In the genomic region with DNA sequence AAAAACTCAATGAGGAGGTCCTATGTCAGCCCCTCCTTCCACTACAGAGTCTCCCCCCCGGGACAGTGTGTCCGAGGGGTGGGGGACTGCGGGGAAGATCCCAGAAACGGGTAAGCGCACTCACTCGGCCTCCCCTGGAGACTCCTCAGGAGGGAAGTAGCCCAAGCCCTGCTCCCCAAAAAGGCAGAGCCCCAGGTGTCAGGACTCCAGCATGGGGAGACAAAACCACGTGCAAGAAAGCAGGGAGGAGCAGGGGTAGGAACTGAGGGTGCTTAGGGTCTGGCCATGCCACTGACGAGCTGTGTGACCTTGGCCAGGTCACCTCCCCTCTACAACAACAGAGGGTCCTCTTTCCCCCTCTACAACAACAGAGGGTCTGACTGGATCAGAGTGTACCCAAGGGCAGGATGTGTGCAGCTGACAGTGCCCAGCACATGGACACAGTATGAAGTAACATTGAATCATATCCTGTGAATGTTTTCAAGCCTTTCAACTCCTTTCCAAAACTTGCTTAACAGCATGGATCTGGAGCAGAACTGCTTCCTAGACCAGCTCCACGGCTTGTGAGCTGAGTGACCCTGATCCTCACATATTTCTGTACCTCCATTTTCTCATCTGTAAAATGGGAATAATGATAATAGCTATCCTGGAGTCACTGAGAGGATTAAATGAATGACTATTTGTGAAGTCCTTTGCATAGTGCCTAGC, we compare ENCODE assay signal across 11 cellular contexts. TPM values are rescaled to one million over a fixed set of nuclear protein-coding genes. Genes with fewer than 3 reads are reported as not detected.
DNase-seq lines count a peak whose midpoint lies in the region; ATAC-seq and TF ChIP-seq lines count a peak whose summit lies in the region.
"Had no signal": no experiment of that assay in that cellular context is flagged by ENCODE, and none has a peak within 500 bp of the region (broad histone marks: within the 10 kb centered on the region; RNA-seq: fewer than 3 reads in every experiment).

No MANE protein-coding gene starts in this region.

- H4K91ac ChIP-seq in IMR-90 (ENCODE audit: insufficient read depth, low read depth, low read length): peak overlapping the region; percentile 88

- no peak overlapping the region for H3K4me3 ChIP-seq in IMR-90 (ENCODE audit: insufficient read depth, low read depth, low read length)
- no peak overlapping the region for H3K4me3 ChIP-seq in brain microvascular endothelial cell (ENCODE audit: low read depth, low read length)
- H3K4me3 ChIP-seq: BLaER1 treated with 17β-estradiol and CSF1 and Interleukin-3, amounts not matched to agents 10 nM and 100 nM; heart right ventricle had no signal

- peak overlapping the region; percentile 45; the same call in 1 of the 2 replicates for H4K5ac ChIP-seq in IMR-90 (ENCODE audit: low read depth, low read length)

- peak overlapping the region; percentile 81 for H2AK5ac ChIP-seq in IMR-90 (ENCODE audit: low read depth, low read length)

- H2AFZ ChIP-seq in IMR-90 (replicated peaks; ENCODE audit: low read length, poor library complexity): peak overlapping the region; percentile 87

- no peak for TF ChIP-seq RAD21 in IMR-90 (IDR thresholded peaks at IDR 0.05; ENCODE audit: low read length)

- POLR2A ChIA-PET in IMR-90 (lab: Charles Lee; ENCODE audit: unreplicated experiment): interaction anchor here (0.9 kb wide), 1 partner anchor 49 kb away, joined by 8 read pairs; no protein-coding TSS in a partner anchor

- peak overlapping the region; percentile 85 for H2BK120ac ChIP-seq in IMR-90 (ENCODE audit: low read depth, low read length)

- peak overlapping the region; percentile 58 for H3K14ac ChIP-seq in IMR-90 (replicated peaks; ENCODE audit: low read depth, low read length)

- no peak for TF ChIP-seq POLR2A in IMR-90 (IDR thresholded peaks at IDR 0.05; ENCODE audit: low read depth, low read length)

- H2BK15ac ChIP-seq in IMR-90 (ENCODE audit: low read depth, low read length): 0 out of 3 replicates have a peak overlapping the region, but pooled peaks have one; percentile 63

- no peaks in the 10 kb centered on the region for H4K20me1 ChIP-seq in IMR-90 (ENCODE audit: insufficient read depth, low read length)

- TF ChIP-seq CTCF in IMR-90 (conservative IDR thresholded peaks at IDR 0.05; ENCODE audit: low read depth, low read length): no peak
- no peak for TF ChIP-seq CTCF in brain microvascular endothelial cell (IDR thresholded peaks at IDR 0.05; ENCODE audit: low read depth, low read length, missing control alignments)

- WGBS in IMR-90 (ENCODE audit: extremely low coverage in 2 of 2, insufficient read length in 1 of 2), 2 experiments: 83% methylated on average over 2 of the region's 9 CpGs; no CpG with 5 or more reads in 1 of the 2 experiments

- peak; percentile 58 for DNase-seq in AG08395 (ENCODE audit: low spot score)
- DNase-seq in IMR-90: peak; percentile 87
- peak; percentile 57 for DNase-seq in brain microvascular endothelial cell
- DNase-seq in iris pigment epithelial cell (ENCODE audit: low read depth): peak; percentile 87
- DNase-seq in NCI-H2227 treated with DMSO at 0.1 percent for 48 hours (lab: John Stamatoyannopoulos, UW): no peak
- DNase-seq in activated T-cell treated with anti-CD3 and anti-CD28 coated beads, Interleukin-2, amount 50 U/mL, for 1 hour: no peak
- DNase-seq: heart right ventricle had no signal

- H3K4me2 ChIP-seq in IMR-90 (ENCODE audit: low read depth, low read length): no peak overlapping the region

- H3K27me3 ChIP-seq in IMR-90 (ENCODE audit: control insufficient read depth, insufficient read depth, low read length) (peaks cover 3% of the 10 kb centered on the region; the same call in 1 of the 2 replicates), brain microvascular endothelial cell (replicated peaks) (no peaks in the 10 kb centered on the region)

- intact Hi-C loops in IMR-90 (cut with micrococcal nuclease): no loop called here

- H3K4me1 ChIP-seq in IMR-90 (ENCODE audit: control insufficient read depth, insufficient read depth, low read length): peaks cover 8% of the 10 kb centered on the region

- no peak overlapping the region; the same call in 1 of the 2 replicates for H3K9ac ChIP-seq in IMR-90 (ENCODE audit: low read depth, low read length)
- H3K9ac ChIP-seq: BLaER1 treated with 17β-estradiol and CSF1 and Interleukin-3, amounts not matched to agents 10 nM and 100 nM had no signal

- H3K9me3 ChIP-seq in IMR-90 (ENCODE audit: control insufficient read depth, insufficient read depth, low read length): no peaks in the 10 kb centered on the region
- H3K9me3 ChIP-seq: BLaER1 treated with 17β-estradiol and CSF1 and Interleukin-3, amounts not matched to agents 10 nM and 100 nM; heart right ventricle had no signal

- H3K18ac ChIP-seq in IMR-90 (ENCODE audit: low read depth, low read length): peak overlapping the region; percentile 45; the same call in 1 of the 2 replicates

- dilution Hi-C loops in IMR-90 (cut with HindIII; ENCODE audit: low sequenced_read_pairs, unreplicated experiment): no loop called here

- peak overlapping the region; percentile 21 to 86; a peak in 3 of 4 replicates for H4K8ac ChIP-seq in IMR-90 (ENCODE audit: low read depth in 2 of 2, low read length in 2 of 2)

- peaks cover 0 to 3% of the 10 kb centered on the region in 2 experiments; a peak in 1 of 4 replicates for H3K79me1 ChIP-seq in IMR-90 (ENCODE audit: low read depth in 1 of 2, low read length in 2 of 2)

- H2BK20ac ChIP-seq in IMR-90 (ENCODE audit: low read depth, low read length): peak overlapping the region; percentile 86

- in situ Hi-C loops in IMR-90 (cut with MboI; ENCODE audit: low sequenced_read_pairs): loop anchor here (5.0 kb wide), 1 partner anchor 60 kb away; a partner anchor contains a TSS
- in situ Hi-C loops in brain microvascular endothelial cell (cut with HindIII; ENCODE audit: low pct_ligation_motif_present, low sequenced_read_pairs): no loop called here

- no TSS peak for BruUV-seq in IMR-90 (replicated peaks; lab: Mats Ljungman, UMichigan)

- CTCF ChIA-PET in IMR-90 (lab: Yijun Ruan, JAX): interaction anchor here (0.6 kb wide), 1 partner anchor 549 kb away, joined by 3 read pairs; no protein-coding TSS in a partner anchor

- peaks cover 6% of the 10 kb centered on the region for H3K9me1 ChIP-seq in IMR-90 (ENCODE audit: insufficient read depth, low read length)

- peak overlapping the region; percentile 18 for H2AK9ac ChIP-seq in IMR-90 (replicated peaks; ENCODE audit: low read depth, low read length, poor library complexity)

- H3K23ac ChIP-seq in IMR-90 (ENCODE audit: low read depth, low read length): peak overlapping the region; percentile 49; the same call in 1 of the 2 replicates

- peak overlapping the region; percentile 46 for H2BK5ac ChIP-seq in IMR-90 (ENCODE audit: low read depth, low read length, poor library complexity, severe bottlenecking)

- no peak overlapping the region; the same call in 1 of the 2 replicates for H3K56ac ChIP-seq in IMR-90 (ENCODE audit: extremely low read depth, insufficient read depth, low read length)

- H3K36me3 ChIP-seq in IMR-90 (ENCODE audit: control insufficient read depth, insufficient read depth, low read length): no peaks in the 10 kb centered on the region
- H3K36me3 ChIP-seq in brain microvascular endothelial cell (replicated peaks): no peaks in the 10 kb centered on the region
- H3K36me3 ChIP-seq: BLaER1 treated with 17β-estradiol and CSF1 and Interleukin-3, amounts not matched to agents 10 nM and 100 nM; heart right ventricle had no signal

- H3K27ac ChIP-seq in IMR-90 (ENCODE audit: insufficient read depth, low read length): no peak overlapping the region; the same call in 1 of the 2 replicates
- no peak overlapping the region for H3K27ac ChIP-seq in brain microvascular endothelial cell
- H3K27ac ChIP-seq: BLaER1 treated with 17β-estradiol and CSF1 and Interleukin-3, amounts not matched to agents 10 nM and 100 nM; heart right ventricle had no signal

- no peak for ATAC-seq in IMR-90 (ENCODE audit: low read depth)
- ATAC-seq in HG03460 (IDR thresholded peaks at IDR 0.05; ENCODE audit: unreplicated experiment): no peak
- ATAC-seq in HG03196 (IDR thresholded peaks at IDR 0.05; ENCODE audit: unreplicated experiment): no peak
- ATAC-seq: heart right ventricle had no signal

- H3K4ac ChIP-seq in IMR-90 (ENCODE audit: low read depth, low read length): peak overlapping the region; percentile 90

TF ChIP-seq in IMR-90, 13 proteins besides CTCF, POLR2A, EP300 and RAD21 (continues in another document):
- peak; percentile 84; the same call in 1 of the 2 replicates for TF ChIP-seq MXI1 (IDR thresholded peaks at IDR 0.05; ENCODE audit: borderline replicate concordance, low read depth, low read length)
- TF ChIP-seq SMC3 (IDR thresholded peaks at IDR 0.05; ENCODE audit: low read depth, low read length): no peak
- peak; percentile 89 for TF ChIP-seq CEBPB (IDR thresholded peaks at IDR 0.05; ENCODE audit: low read depth, low read length)
- TF ChIP-seq BHLHE40 (IDR thresholded peaks at IDR 0.05; ENCODE audit: low read depth, low read length): no peak; the same call in 1 of the 2 replicates
- TF ChIP-seq MAZ (IDR thresholded peaks at IDR 0.05; ENCODE audit: borderline replicate concordance, low read depth, low read length): no peak
- TF ChIP-seq RCOR1 (IDR thresholded peaks at IDR 0.05; ENCODE audit: insufficient replicate concordance, low read length): peak; percentile 93
- no peak for TF ChIP-seq RFX5 (IDR thresholded peaks at IDR 0.05; ENCODE audit: low read depth, low read length)
- TF ChIP-seq NFE2L2 (IDR thresholded peaks at IDR 0.05; ENCODE audit: low read depth, low read length): no peak
- no peak for TF ChIP-seq CHD1 (IDR thresholded peaks at IDR 0.05; ENCODE audit: low read depth, low read length)

RNA-seq across cellular contexts. Expression of a gene that starts 2.1 kb away (rescaled TPM):
- 0.28 and 0.54 TPM in 2 replicates for total RNA-seq in IMR-90 (2012; rRNA removed)
- polyA plus RNA-seq in IMR-90 (2012; rRNA removed): 0.92 and 0.99 TPM in 2 replicates
- 0.73 and 1.1 TPM in 2 replicates for polyA plus RNA-seq in IMR-90 (2012; cell fraction: cytosol; rRNA removed)
- 0.42 and 0.74 TPM in 2 replicates for polyA plus RNA-seq in IMR-90 (2012; cell fraction: nucleus; rRNA removed; ENCODE audit: low replicate concordance)

RNA-seq across cellular contexts. Expression of a gene that starts 12.5 kb away (rescaled TPM):
- 36.6 and 42.5 TPM in 2 replicates for total RNA-seq in IMR-90 (2012; rRNA removed)
- polyA plus RNA-seq in IMR-90 (2012; rRNA removed): 30.7 and 34.4 TPM in 2 replicates
- polyA plus RNA-seq in IMR-90 (2012; cell fraction: cytosol; rRNA removed): 31.0 and 46.5 TPM in 2 replicates
- polyA plus RNA-seq in IMR-90 (2012; cell fraction: nucleus; rRNA removed; ENCODE audit: low replicate concordance): 15.8 and 29.9 TPM in 2 replicates

RNA-seq across cellular contexts. Expression of a gene that starts 48.6 kb away (rescaled TPM):
- total RNA-seq in IMR-90 (2012; rRNA removed): not detected in 2 replicates
- not detected in 2 replicates for polyA plus RNA-seq in IMR-90 (2012; rRNA removed)
- 0.04 and 0.26 TPM in 2 replicates for polyA plus RNA-seq in IMR-90 (2012; cell fraction: cytosol; rRNA removed)
- 0.29 TPM in 1 of 2 replicates, not detected in the other for polyA plus RNA-seq in IMR-90 (2012; cell fraction: nucleus; rRNA removed; ENCODE audit: low replicate concordance)
- total RNA-seq: heart right ventricle, osteocyte had no signal

Comparison
In these comparisons a context has a peak if more than half of its experiments do, and no peak if none do; other contexts are left out.
1. DNase-seq: peak in AG08395 (single experiment), IMR-90 (single experiment), brain microvascular endothelial cell (single experiment) and iris pigment epithelial cell (single experiment); none in NCI-H2227 treated with DMSO at 0.1 percent for 48 hours (single experiment) and activated T-cell treated with anti-CD3 and anti-CD28 coated beads, Interleukin-2, amount 50 U/mL, for 1 hour (single experiment).